Comparison of ENCODE assay signal across 15 cellular contexts in the genomic region with DNA sequence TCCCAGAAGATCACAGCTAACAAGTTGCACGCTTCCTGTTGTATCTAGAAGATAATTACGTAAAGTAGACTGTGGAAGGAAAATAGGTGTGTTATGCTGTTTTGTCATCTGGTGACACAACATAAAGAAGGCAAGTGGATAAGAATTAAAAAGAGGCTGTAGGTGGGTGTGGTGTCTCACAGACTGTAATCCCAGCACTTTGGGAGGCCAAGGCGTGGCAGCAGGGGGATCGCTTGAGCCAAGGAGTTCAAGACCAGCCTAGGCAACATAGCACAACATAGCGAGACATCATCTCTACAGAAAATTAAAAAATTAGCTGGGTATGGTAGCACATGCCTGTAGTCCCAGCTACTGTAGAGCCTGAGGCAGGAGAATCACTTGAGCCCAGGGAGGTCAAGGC. TPM values are rescaled to one million over a fixed set of nuclear protein-coding genes. Genes with fewer than 3 reads are reported as not detected.
A peak's percentile ranks its signal among the peaks of the same experiment; 100 is the strongest.
DNase-seq lines count a peak whose midpoint lies in the region; ATAC-seq, FAIRE-seq and TF ChIP-seq lines count a peak whose summit lies in the region.
"Had no signal": no experiment of that assay in that cellular context is flagged by ENCODE, and none has a peak within 500 bp of the region (broad histone marks: within the 10 kb centered on the region; RNA-seq: fewer than 3 reads in every experiment).

No MANE protein-coding gene starts in this region.

- peaks cover 3% of the 10 kb centered on the region for H3K36me3 Mint-ChIP-seq in chondrocyte (ENCODE audit: low read depth)
- no peaks in the 10 kb centered on the region for H3K36me3 Mint-ChIP-seq in activated CD4-positive, alpha-beta memory T cell treated with anti-CD3 and anti-CD28 coated beads for 36 hours

- no peak overlapping the region for H3K27ac ChIP-seq in HepG2 (ENCODE audit: extremely low read length, insufficient read depth, low read length)
- H3K27ac ChIP-seq in right lobe of liver, result no peak overlapping the region
- H3K27ac ChIP-seq in Panc1 (ENCODE audit: low read length), result peak overlapping the region; percentile 34; the same call in 1 of the 2 replicates
- H3K27ac ChIP-seq: C4-2B had no signal

- intact Hi-C loops in HepG2 (cut with micrococcal nuclease; ENCODE audit: unreplicated experiment), result no loop called here
- intact Hi-C loops in right lobe of liver (cut with DNase I), result no loop called here
- intact Hi-C loops in Panc1 (cut with micrococcal nuclease; ENCODE audit: unreplicated experiment), result no loop called here
- intact Hi-C loops in activated CD4-positive, alpha-beta memory T cell treated with anti-CD3 and anti-CD28 coated beads for 36 hours (cut with micrococcal nuclease), result no loop called here
- intact Hi-C loops in mucosa of descending colon (cut with DNase I, micrococcal nuclease), result no loop called here

- CTCF ChIA-PET in HepG2 (lab: Yijun Ruan, JAX; ENCODE audit: low intra/inter-chr PET ratio, low total read pairs) (no interaction called here), Panc1 (lab: Charles Lee) (no interaction called here)
- CTCF ChIA-PET in activated CD4-positive, alpha-beta memory T cell treated with anti-CD3 and anti-CD28 coated beads for 36 hours (lab: Charles Lee), result no interaction called here

- in situ Hi-C loops in HepG2 (cut with HindIII; ENCODE audit: extremely low pct_ligation_motif_present, low pct_unique_long_range_greater_than_20kb) (no loop called here), Panc1 (cut with HindIII; ENCODE audit: low pct_unique_long_range_greater_than_20kb, low sequenced_read_pairs) (no loop called here)

- TF ChIP-seq CTCF in HepG2 (CRISPR knock-in tag; IDR thresholded peaks at IDR 0.05) (no peak), right lobe of liver (IDR thresholded peaks at IDR 0.05) (no peak), Panc1 (IDR thresholded peaks at IDR 0.05) (no peak), chondrocyte (IDR thresholded peaks at IDR 0.05) (no peak), mucosa of descending colon (IDR thresholded peaks at IDR 0.05) (no peak)

- POLR2A ChIA-PET in HepG2 (lab: Yijun Ruan, JAX) (interaction anchor here (1.0 kb wide), 1 partner anchor 18 kb away, joined by 3 read pairs; a partner anchor contains a TSS), Panc1 (lab: Charles Lee) (no interaction called here)
- POLR2A ChIA-PET in activated CD4-positive, alpha-beta memory T cell treated with anti-CD3 and anti-CD28 coated beads for 36 hours (lab: Charles Lee), result no interaction called here

- H4K20me1 ChIP-seq in HepG2 (ENCODE audit: insufficient read depth, low read length), result no peaks in the 10 kb centered on the region

- no peak overlapping the region for H3K4me2 ChIP-seq in HepG2 (ENCODE audit: low read depth, low read length)

- no peaks in the 10 kb centered on the region for H3K79me2 ChIP-seq in HepG2 (ENCODE audit: insufficient read depth, low read length)

- H3K4me3 Mint-ChIP-seq in chondrocyte (ENCODE audit: unreplicated experiment), result no peak overlapping the region
- no peak overlapping the region for H3K4me3 Mint-ChIP-seq in activated CD4-positive, alpha-beta memory T cell treated with anti-CD3 and anti-CD28 coated beads for 36 hours

- BruUV-seq in HepG2 (replicated peaks; lab: Mats Ljungman, UMichigan) (no TSS peak), Panc1 (replicated peaks; lab: Mats Ljungman, UMichigan) (no TSS peak)

- H3K9me3 ChIP-seq in HepG2 (ENCODE audit: low read length) (no peaks in the 10 kb centered on the region), right lobe of liver (no peaks in the 10 kb centered on the region), Panc1 (ENCODE audit: control insufficient read depth, insufficient read depth, low read depth, low read length) (no peaks in the 10 kb centered on the region), mucosa of descending colon (no peaks in the 10 kb centered on the region)

- FAIRE-seq in HepG2 (lab: Jason Lieb, UNC), result no peak
- FAIRE-seq: G401.6 had no signal

- H3K27ac Mint-ChIP-seq in chondrocyte (ENCODE audit: unreplicated experiment), result peak overlapping the region; percentile 32
- no peak overlapping the region for H3K27ac Mint-ChIP-seq in activated CD4-positive, alpha-beta memory T cell treated with anti-CD3 and anti-CD28 coated beads for 36 hours

- H3K4me1 Mint-ChIP-seq in chondrocyte (ENCODE audit: low read depth), result peaks cover 32% of the 10 kb centered on the region
- H3K4me1 Mint-ChIP-seq in activated CD4-positive, alpha-beta memory T cell treated with anti-CD3 and anti-CD28 coated beads for 36 hours (ENCODE audit: low read depth), result peaks cover 8% of the 10 kb centered on the region

- peaks cover 47% of the 10 kb centered on the region for H3K4me1 ChIP-seq in HepG2 (ENCODE audit: insufficient read depth, low read length)
- H3K4me1 ChIP-seq in right lobe of liver, result peaks cover 0 to 5% (median 2%) of the 10 kb centered on the region in 4 donors
- peaks cover 16% of the 10 kb centered on the region for H3K4me1 ChIP-seq in Panc1 (ENCODE audit: control insufficient read depth, insufficient read depth, low read length)
- no peaks in the 10 kb centered on the region for H3K4me1 ChIP-seq in mucosa of descending colon (ENCODE audit: low read depth)

- H2AFZ ChIP-seq in HepG2 (ENCODE audit: low read length), result no peak overlapping the region

- no peak for TF ChIP-seq EP300 in HepG2 (IDR thresholded peaks at IDR 0.05; ENCODE audit: low read depth in 2 of 2, low read length in 2 of 2)
- TF ChIP-seq EP300 in HepG2 (CRISPR knock-in tag; IDR thresholded peaks at IDR 0.05; ENCODE audit: borderline replicate concordance), result no peak

- no peaks in the 10 kb centered on the region for H3K27me3 Mint-ChIP-seq in chondrocyte (ENCODE audit: low read depth)
- H3K27me3 Mint-ChIP-seq in activated CD4-positive, alpha-beta memory T cell treated with anti-CD3 and anti-CD28 coated beads for 36 hours, result peaks cover 3% of the 10 kb centered on the region

- peak; percentile 41; the same call in 2 of the 3 replicates for ATAC-seq in HepG2
- no peak for ATAC-seq in right lobe of liver
- peak; percentile 27; the same call in 1 of the 2 replicates for ATAC-seq in Panc1
- ATAC-seq in mucosa of descending colon, result no peak

- TF ChIP-seq RAD21 in HepG2 (CRISPR knock-in tag; IDR thresholded peaks at IDR 0.05), result no peak

- H3K27me3 ChIP-seq in HepG2 (ENCODE audit: control insufficient read depth in 1 of 2, insufficient read depth in 2 of 2, low read length in 2 of 2) (no peaks in the 10 kb centered on the region), right lobe of liver (no peaks in the 10 kb centered on the region), Panc1 (ENCODE audit: control insufficient read depth, insufficient read depth, low read length) (no peaks in the 10 kb centered on the region)

- WGBS in HepG2 (ENCODE audit: low lambda C conversion rate), result 94% methylated on average over 5 of the region's 5 CpGs
- 88% methylated on average over 5 of the region's 5 CpGs for WGBS in right lobe of liver (ENCODE audit: insufficient coverage, low coverage, low lambda C conversion rate, missing lambda C conversion rate)

- H3K9me3 Mint-ChIP-seq in chondrocyte (ENCODE audit: low read depth), result peaks cover 3% of the 10 kb centered on the region
- no peaks in the 10 kb centered on the region for H3K9me3 Mint-ChIP-seq in activated CD4-positive, alpha-beta memory T cell treated with anti-CD3 and anti-CD28 coated beads for 36 hours

- no peak overlapping the region for H3K9ac ChIP-seq in HepG2 (ENCODE audit: insufficient read depth, low read depth, low read length)

- H3K36me3 ChIP-seq in HepG2 (replicated peaks in 1 of 2; ENCODE audit: control insufficient read depth in 1 of 2, insufficient read depth in 2 of 2, low read length in 2 of 2) (no peaks in the 10 kb centered on the region), right lobe of liver (no peaks in the 10 kb centered on the region), Panc1 (ENCODE audit: control insufficient read depth, insufficient read depth, low read length) (no peaks in the 10 kb centered on the region), mucosa of descending colon (ENCODE audit: low read depth) (no peaks in the 10 kb centered on the region)

- no peak for DNase-seq in HepG2 (ENCODE audit: low spot score)
- DNase-seq in right lobe of liver, result no peak
- no peak for DNase-seq in Panc1 (ENCODE audit: low read depth, low spot score)
- DNase-seq in chondrocyte (ENCODE audit: low spot score), result no peak
- no peak for DNase-seq in activated CD4-positive, alpha-beta memory T cell treated with anti-CD3 and anti-CD28 coated beads for 36 hours
- DNase-seq in mucosa of descending colon, result no peak
- DNase-seq in HuH-7.5 (ENCODE audit: low spot score), result no peak
- DNase-seq: DND-41, KG1, NCI-H1048, NCI-H146, NCI-H2081, NCI-H524 had no signal

- H3K4me3 ChIP-seq in HepG2 (replicated peaks in 1 of 3; ENCODE audit: insufficient read depth in 1 of 3, low read depth in 2 of 3, low read length in 3 of 3) (no peak overlapping the region), right lobe of liver (no peak overlapping the region), Panc1 (ENCODE audit: low read depth in 2 of 2, low read length in 2 of 2) (no peak overlapping the region), mucosa of descending colon (no peak overlapping the region)

- TF ChIP-seq POLR2A in HepG2 (IDR thresholded peaks at IDR 0.05; ENCODE audit: insufficient read depth in 1 of 2, low read depth in 2 of 2, low read length in 2 of 2) (no peak), right lobe of liver (IDR thresholded peaks at IDR 0.05) (no peak)

RNA-seq across cellular contexts. Expression of a gene that starts 17.9 kb away (rescaled TPM):
- total RNA-seq in HepG2 (2016; rRNA removed; fragmentation: Illumina TruSeq; extraction: Trizol), result 20.6 and 33.1 TPM in 2 replicates
- total RNA-seq in HepG2 (2016; cell fraction: cytosol; rRNA removed; fragmentation: Illumina TruSeq; extraction: Trizol; ENCODE audit: low read depth), result 0.91 and 0.97 TPM in 2 replicates
- 21.0 and 32.1 TPM in 2 replicates for total RNA-seq in HepG2 (2016; cell fraction: insoluble cytoplasmic fraction; rRNA removed; fragmentation: Illumina TruSeq; extraction: Trizol)
- total RNA-seq in HepG2 (2016; cell fraction: membrane; rRNA removed; fragmentation: Illumina TruSeq; extraction: Trizol), result 5.9 and 6.6 TPM in 2 replicates
- 23.8 TPM in 2 replicates for total RNA-seq in HepG2 (2016; cell fraction: nucleus; rRNA removed; fragmentation: Illumina TruSeq; extraction: Trizol)
- 7.5 and 7.7 TPM in 2 replicates for polyA plus RNA-seq in HepG2 (2011; rRNA removed)
- 2.5 and 4.8 TPM in 2 replicates for polyA plus RNA-seq in HepG2 (2011; cell fraction: cytosol; rRNA removed)
- 6.1 and 7.7 TPM in 2 replicates for polyA plus RNA-seq in HepG2 (2011; cell fraction: nucleus; rRNA removed)
- 11.4 and 12.2 TPM in 2 replicates for polyA plus RNA-seq in HepG2 (2012)
- polyA plus RNA-seq in HepG2 (2016; cell fraction: cytosol; fragmentation: Illumina TruSeq; extraction: Trizol; ENCODE audit: low read depth), result 0.29 and 0.38 TPM in 2 replicates
- polyA plus RNA-seq in HepG2 (2016; cell fraction: insoluble cytoplasmic fraction; fragmentation: Illumina TruSeq; extraction: Trizol; ENCODE audit: low read depth), result 22.0 and 22.6 TPM in 2 replicates
- polyA plus RNA-seq in HepG2 (2016; cell fraction: membrane; fragmentation: Illumina TruSeq; extraction: Trizol; ENCODE audit: low read depth), result 1.8 and 2.1 TPM in 2 replicates
- 18.7 and 19.3 TPM in 2 replicates for polyA plus RNA-seq in HepG2 (2016; cell fraction: nucleus; fragmentation: Illumina TruSeq; extraction: Trizol; ENCODE audit: insufficient read depth, low read depth)
- 15.7 and 16.3 TPM in 2 replicates for polyA minus RNA-seq in HepG2 (2011; rRNA and poly(A)+ RNA removed; ENCODE audit: low replicate concordance)
- polyA minus RNA-seq in HepG2 (2011; cell fraction: cytosol; rRNA and poly(A)+ RNA removed), result 13.0 and 15.1 TPM in 2 replicates
- polyA minus RNA-seq in HepG2 (2011; cell fraction: nucleus; rRNA and poly(A)+ RNA removed), result 35.4 and 37.0 TPM in 2 replicates
- 10 to 100 TPM; 12.6 to 15.2 (median 13.8) TPM for total RNA-seq in right lobe of liver
- 34.2 TPM for total RNA-seq in Panc1 (2021; ENCODE audit: unreplicated experiment)
- polyA plus RNA-seq in Panc1 (2012; ENCODE audit: insufficient read length), result 18.4 TPM
- total RNA-seq in chondrocyte, result 34.2 to 37.3 TPM (median 34.9 TPM) in 3 replicates
- total RNA-seq in activated CD4-positive, alpha-beta memory T cell treated with anti-CD3 and anti-CD28 coated beads for 36 hours, result 10 to 100 TPM; 11.0 to 11.2 TPM
- 10 to 100 TPM in 1 of 3 donors, 1 to 10 TPM in 2; 8.4 to 12.3 (median 8.5) TPM for total RNA-seq in mucosa of descending colon

Comparison
In these comparisons a context has a peak if more than half of its experiments do, and no peak if none do; other contexts are left out.
1. ATAC-seq: peak in HepG2 (single experiment) and Panc1 (single experiment); none in right lobe of liver (0 of 4) and mucosa of descending colon (single experiment).